In genomic region chr7:98011996-98012395, GRCh38 we compare ENCODE assay signal across 28 cellular contexts. TPM values are rescaled to one million over a fixed set of nuclear protein-coding genes. Genes with fewer than 3 reads are reported as not detected.
A peak's percentile ranks its signal among the peaks of the same experiment; 100 is the strongest.
DNase-seq lines count a peak whose midpoint lies in the region; ATAC-seq and TF ChIP-seq lines count a peak whose summit lies in the region.
"Had no signal": no experiment of that assay in that cellular context is flagged by ENCODE, and none has a peak within 500 bp of the region (broad histone marks: within the 10 kb centered on the region; RNA-seq: fewer than 3 reads in every experiment).

No MANE protein-coding gene starts in this region.

- POLR2A ChIA-PET in HEK293 (lab: Yijun Ruan, JAX), result no interaction called here
- POLR2A ChIA-PET in WTC11 (lab: Charles Lee), result interaction anchor here (2.4 kb wide), 1 partner anchor 140 kb away, joined by 14 read pairs; the partner anchor contains the start of gene ASNS

- DNase-seq in WTC11 (ENCODE audit: low spot score) (no peak), chondrocyte (ENCODE audit: low spot score) (peak; percentile 14), NOMO-1 (lab: John Stamatoyannopoulos, UW; ENCODE audit: unreplicated experiment in 2 of 2) (no peak), NCI-H2107 treated with DMSO at 0.1 percent for 48 hours (lab: John Stamatoyannopoulos, UW; ENCODE audit: unreplicated experiment) (no peak), amygdala (lab: John Stamatoyannopoulos, UW) (no peak)
- DNase-seq in stimulated activated naive B cell treated with anti-CD40 and anti-IgM and Interleukin-4, amounts not matched to agents 10 μg/mL and 1 μg/mL and 100 μg/mL, for 72 hours, result no peak
- DNase-seq: 8988T; ACHN; BE2C; C1 segment of cervical spinal cord; CD4-positive, alpha-beta memory T cell; CD4-positive, CD25-positive, alpha-beta regulatory T cell; CD8-positive, alpha-beta memory T cell; COR-L47; DMS 273 treated with DMSO at 0.1 percent for 48 hours; DMS153; DMS53; DMS79; DND-41; EL; GDM1 had no signal

- CTCF ChIA-PET in HEK293 (lab: Yijun Ruan, JAX), result interaction anchor here (0.6 to 16.4 kb wide), 5 partner anchors 11 to 665 kb away, joined by 3 to 533 read pairs (median 6); no protein-coding TSS in a partner anchor
- CTCF ChIA-PET in WTC11 (lab: Charles Lee), result interaction anchor here (0.6 to 4.4 kb wide), 2 partner anchors 156 to 183 kb away, joined by 3 to 25 read pairs; no protein-coding TSS in a partner anchor

- no peaks in the 10 kb centered on the region for H3K9me3 ChIP-seq in HEK293 (ENCODE audit: control insufficient read depth, insufficient read depth, low read depth, low read length)
- H3K9me3 ChIP-seq: BE2C, BLaER1 had no signal

- H3K9me3 Mint-ChIP-seq in WTC11 (peaks cover 9% of the 10 kb centered on the region; the same call in 1 of the 2 replicates), chondrocyte (ENCODE audit: low read depth) (no peaks in the 10 kb centered on the region)
- H3K9me3 Mint-ChIP-seq in stimulated activated naive B cell treated with anti-CD40 and anti-IgM and Interleukin-4, amounts not matched to agents 10 μg/mL and 1 μg/mL and 100 μg/mL, for 72 hours, result no peaks in the 10 kb centered on the region
- H3K9me3 Mint-ChIP-seq: CD14-positive monocyte; CD4-positive, alpha-beta memory T cell; CD4-positive, CD25-positive, alpha-beta regulatory T cell; CD8-positive, alpha-beta memory T cell had no signal

- no peaks in the 10 kb centered on the region for H3K36me3 Mint-ChIP-seq in WTC11
- H3K36me3 Mint-ChIP-seq in chondrocyte (ENCODE audit: low read depth), result no peaks in the 10 kb centered on the region
- no peaks in the 10 kb centered on the region for H3K36me3 Mint-ChIP-seq in stimulated activated naive B cell treated with anti-CD40 and anti-IgM and Interleukin-4, amounts not matched to agents 10 μg/mL and 1 μg/mL and 100 μg/mL, for 72 hours
- H3K36me3 Mint-ChIP-seq: CD14-positive monocyte; CD4-positive, alpha-beta memory T cell; CD4-positive, CD25-positive, alpha-beta regulatory T cell; CD8-positive, alpha-beta memory T cell had no signal

- no peak overlapping the region for H3K27ac ChIP-seq in HEK293 (ENCODE audit: extremely low read depth, low read depth, low read length)
- H3K27ac ChIP-seq: BLaER1 had no signal

- no peaks in the 10 kb centered on the region for H3K4me1 Mint-ChIP-seq in WTC11
- H3K4me1 Mint-ChIP-seq in chondrocyte (ENCODE audit: low read depth), result no peaks in the 10 kb centered on the region
- peaks cover 0 to 6% of the 10 kb centered on the region in 2 donors for H3K4me1 Mint-ChIP-seq in stimulated activated naive B cell treated with anti-CD40 and anti-IgM and Interleukin-4, amounts not matched to agents 10 μg/mL and 1 μg/mL and 100 μg/mL, for 72 hours
- H3K4me1 Mint-ChIP-seq: CD4-positive, CD25-positive, alpha-beta regulatory T cell had no signal

- H3K4me3 Mint-ChIP-seq in WTC11 (no peak overlapping the region), chondrocyte (ENCODE audit: unreplicated experiment) (no peak overlapping the region)
- H3K4me3 Mint-ChIP-seq in stimulated activated naive B cell treated with anti-CD40 and anti-IgM and Interleukin-4, amounts not matched to agents 10 μg/mL and 1 μg/mL and 100 μg/mL, for 72 hours, result no peak overlapping the region
- H3K4me3 Mint-ChIP-seq: CD14-positive monocyte; CD4-positive, alpha-beta memory T cell; CD4-positive, CD25-positive, alpha-beta regulatory T cell; CD8-positive, alpha-beta memory T cell had no signal

- H3K27ac Mint-ChIP-seq in WTC11, result no peak overlapping the region
- H3K27ac Mint-ChIP-seq in chondrocyte (ENCODE audit: unreplicated experiment), result no peak overlapping the region
- peak overlapping the region; percentile 7 for H3K27ac Mint-ChIP-seq in stimulated activated naive B cell treated with anti-CD40 and anti-IgM and Interleukin-4, amounts not matched to agents 10 μg/mL and 1 μg/mL and 100 μg/mL, for 72 hours
- H3K27ac Mint-ChIP-seq: CD8-positive, alpha-beta memory T cell had no signal

- H3K4me1 ChIP-seq in HEK293 (ENCODE audit: control insufficient read depth, insufficient read depth, low read length), result no peaks in the 10 kb centered on the region
- H3K4me1 ChIP-seq: BE2C, BLaER1 had no signal

- ATAC-seq in WTC11, result no peak
- no peak for ATAC-seq in stimulated activated naive B cell treated with anti-CD40 and anti-IgM and Interleukin-4, amounts not matched to agents 10 μg/mL and 1 μg/mL and 100 μg/mL, for 72 hours (replicated peaks)
- ATAC-seq: GM12878 had no signal

- TF ChIP-seq CTCF in HEK293 (tag by site-specific recombination; IDR thresholded peaks at IDR 0.05) (no peak), WTC11 (IDR thresholded peaks at IDR 0.05) (no peak), chondrocyte (IDR thresholded peaks at IDR 0.05) (no peak)

- H3K27me3 Mint-ChIP-seq in WTC11 (ENCODE audit: low read depth) (no peaks in the 10 kb centered on the region), chondrocyte (ENCODE audit: low read depth) (peaks cover 5% of the 10 kb centered on the region)
- peaks cover 9 to 18% of the 10 kb centered on the region in 2 donors for H3K27me3 Mint-ChIP-seq in stimulated activated naive B cell treated with anti-CD40 and anti-IgM and Interleukin-4, amounts not matched to agents 10 μg/mL and 1 μg/mL and 100 μg/mL, for 72 hours

- no peaks in the 10 kb centered on the region for H3K36me3 ChIP-seq in HEK293 (ENCODE audit: control insufficient read depth in 2 of 2, insufficient read depth in 1 of 2, low read length in 2 of 2)
- H3K36me3 ChIP-seq: BE2C, BLaER1 had no signal

- H3K4me3 ChIP-seq in HEK293 (ENCODE audit: low read depth, low read length), result no peak overlapping the region
- H3K4me3 ChIP-seq: BLaER1, GM12878 had no signal

TF ChIP-seq in HEK293, 187 proteins besides CTCF, POLR2A, EP300 and RAD21:
- no peak for TF ChIP-seq GFI1B (tag by site-specific recombination; IDR thresholded peaks at IDR 0.05)
- no peak for TF ChIP-seq ZNF112 (tag by site-specific recombination; IDR thresholded peaks at IDR 0.05)
- peak; percentile 86 for TF ChIP-seq ZNF121 (tag by site-specific recombination; IDR thresholded peaks at IDR 0.05)
TF ChIP-seq in HEK293: peak in this region for 1.

TF ChIP-seq in WTC11, 78 proteins besides CTCF, POLR2A, EP300 and RAD21:
- TF ChIP-seq TP53 (CRISPR knock-in tag; IDR thresholded peaks at IDR 0.05) (no peak), NFYB (CRISPR knock-in tag; conservative IDR thresholded peaks at IDR 0.05; ENCODE audit: low read depth) (no peak), TEAD1 (CRISPR knock-in tag; IDR thresholded peaks at IDR 0.05) (no peak), NR2C2 (CRISPR knock-in tag; IDR thresholded peaks at IDR 0.05) (no peak), ZNF121 (CRISPR knock-in tag; IDR thresholded peaks at IDR 0.05) (peak; percentile 58; the same call in 1 of the 2 replicates)
- TF ChIP-seq, protein P1, sequence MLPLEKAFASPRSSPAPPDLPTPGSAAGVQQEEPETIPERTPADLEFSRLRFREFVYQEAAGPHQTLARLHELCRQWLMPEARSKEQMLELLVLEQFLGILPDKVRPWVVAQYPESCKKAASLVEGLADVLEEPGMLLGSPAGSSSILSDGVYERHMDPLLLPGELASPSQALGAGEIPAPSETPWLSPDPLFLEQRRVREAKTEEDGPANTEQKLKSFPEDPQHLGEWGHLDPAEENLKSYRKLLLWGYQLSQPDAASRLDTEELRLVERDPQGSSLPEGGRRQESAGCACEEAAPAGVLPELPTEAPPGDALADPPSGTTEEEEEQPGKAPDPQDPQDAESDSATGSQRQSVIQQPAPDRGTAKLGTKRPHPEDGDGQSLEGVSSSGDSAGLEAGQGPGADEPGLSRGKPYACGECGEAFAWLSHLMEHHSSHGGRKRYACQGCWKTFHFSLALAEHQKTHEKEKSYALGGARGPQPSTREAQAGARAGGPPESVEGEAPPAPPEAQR (CRISPR knock-in tag; IDR thresholded peaks at IDR 0.05), result no peak
- TF ChIP-seq, protein P2, sequence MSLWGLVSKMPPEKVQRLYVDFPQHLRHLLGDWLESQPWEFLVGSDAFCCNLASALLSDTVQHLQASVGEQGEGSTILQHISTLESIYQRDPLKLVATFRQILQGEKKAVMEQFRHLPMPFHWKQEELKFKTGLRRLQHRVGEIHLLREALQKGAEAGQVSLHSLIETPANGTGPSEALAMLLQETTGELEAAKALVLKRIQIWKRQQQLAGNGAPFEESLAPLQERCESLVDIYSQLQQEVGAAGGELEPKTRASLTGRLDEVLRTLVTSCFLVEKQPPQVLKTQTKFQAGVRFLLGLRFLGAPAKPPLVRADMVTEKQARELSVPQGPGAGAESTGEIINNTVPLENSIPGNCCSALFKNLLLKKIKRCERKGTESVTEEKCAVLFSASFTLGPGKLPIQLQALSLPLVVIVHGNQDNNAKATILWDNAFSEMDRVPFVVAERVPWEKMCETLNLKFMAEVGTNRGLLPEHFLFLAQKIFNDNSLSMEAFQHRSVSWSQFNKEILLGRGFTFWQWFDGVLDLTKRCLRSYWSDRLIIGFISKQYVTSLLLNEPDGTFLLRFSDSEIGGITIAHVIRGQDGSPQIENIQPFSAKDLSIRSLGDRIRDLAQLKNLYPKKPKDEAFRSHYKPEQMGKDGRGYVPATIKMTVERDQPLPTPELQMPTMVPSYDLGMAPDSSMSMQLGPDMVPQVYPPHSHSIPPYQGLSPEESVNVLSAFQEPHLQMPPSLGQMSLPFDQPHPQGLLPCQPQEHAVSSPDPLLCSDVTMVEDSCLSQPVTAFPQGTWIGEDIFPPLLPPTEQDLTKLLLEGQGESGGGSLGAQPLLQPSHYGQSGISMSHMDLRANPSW (CRISPR knock-in tag; conservative IDR thresholded peaks at IDR 0.05; ENCODE audit: low read depth), result no peak

RNA-seq across cellular contexts. Expression of gene OCM2, which starts 22.0 kb away (rescaled TPM):
- total RNA-seq in WTC11 (2021), result not detected in 3 replicates
- not detected in 3 replicates for total RNA-seq in chondrocyte
- total RNA-seq: A673; CD4-positive, alpha-beta memory T cell; CD4-positive, CD25-positive, alpha-beta regulatory T cell; CD8-positive, alpha-beta memory T cell; Daoy; G401; GM12878 had no signal

Comparison
In these comparisons a context has a peak if more than half of its experiments do, and no peak if none do; other contexts are left out.
1. Of the 8 proteins assayed by ChIP-seq in both HEK293 and WTC11: peak only in HEK293: none; only in WTC11: none; in both: ZNF121; in neither: 7.